ENCODE assay signal across 8 cellular contexts in the genomic region with DNA sequence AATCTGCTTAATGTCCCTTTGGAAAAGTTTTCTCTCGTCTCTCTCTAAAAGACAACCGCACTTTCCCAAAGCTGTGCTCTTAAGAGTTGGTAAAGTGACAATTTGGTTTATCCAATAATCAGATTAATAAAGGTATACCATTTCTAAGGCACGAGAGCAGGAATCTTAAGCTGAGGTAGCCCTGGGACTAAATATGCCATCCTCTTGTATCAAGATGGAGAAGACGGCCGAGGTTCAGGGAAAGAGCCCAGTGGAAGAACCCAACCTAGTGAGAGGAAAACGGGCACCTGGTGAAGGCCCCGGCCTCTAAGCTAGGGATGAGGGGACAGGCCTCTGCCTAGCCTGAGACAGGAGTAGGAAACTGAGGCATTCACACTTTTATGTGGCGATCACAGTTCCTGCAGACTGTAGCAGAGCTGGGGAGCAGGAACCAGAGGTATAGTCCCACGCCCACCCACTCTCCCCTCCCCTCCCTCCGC. TPM values are rescaled to one million over a fixed set of nuclear protein-coding genes. Genes with fewer than 3 reads are reported as not detected.
A peak's percentile ranks its signal among the peaks of the same experiment; 100 is the strongest.
DNase-seq lines count a peak whose midpoint lies in the region; ATAC-seq and TF ChIP-seq lines count a peak whose summit lies in the region.

No MANE protein-coding gene starts in this region.

- 30 to 33% methylated on average over 10 of the region's 10 CpGs for WGBS in aorta, 2 donors

- peak overlapping the region; percentile 59 to 98 (median 96) for H3K27ac Mint-ChIP-seq in naive thymus-derived CD4-positive, alpha-beta T cell

- ATAC-seq in naive thymus-derived CD4-positive, alpha-beta T cell, result no peak
- ATAC-seq in aorta (ENCODE audit: low FRiP score), result no peak

- CTCF ChIA-PET in naive thymus-derived CD4-positive, alpha-beta T cell (lab: Charles Lee), result interaction anchor here (1.7 kb wide), 1 partner anchor 73 kb away, joined by 3 read pairs; no protein-coding TSS in a partner anchor

- H3K27me3 ChIP-seq in BE2C (no peaks in the 10 kb centered on the region), HUES48 (ENCODE audit: control insufficient read depth, insufficient read depth, low read length) (no peaks in the 10 kb centered on the region), aorta (ENCODE audit: control insufficient read depth in 1 of 2, insufficient read depth in 2 of 2, low read length in 1 of 2) (no peaks in the 10 kb centered on the region)
- H3K27me3 ChIP-seq in naive thymus-derived CD4-positive, alpha-beta T cell (ENCODE audit: control insufficient read depth in 2 of 2, insufficient read depth in 2 of 2, low read length in 2 of 2), result no peaks in the 10 kb centered on the region

- intact Hi-C loops in naive thymus-derived CD4-positive, alpha-beta T cell (cut with micrococcal nuclease), result loop anchor here (1.0 to 10.0 kb wide), 18 partner anchors 37 to 1191 kb away; a partner anchor contains a TSS
- intact Hi-C loops in aorta (cut with DNase I), result loop anchor here in 1 of 2 donors (5.0 kb wide), 1 partner anchor 101 kb away; a partner anchor contains a TSS

- peaks cover 28 to 42% (median 38%) of the 10 kb centered on the region in 7 donors for H3K4me1 Mint-ChIP-seq in naive thymus-derived CD4-positive, alpha-beta T cell

- H3K4me1 ChIP-seq in BE2C (no peaks in the 10 kb centered on the region; the same call in 1 of the 2 replicates), HUES48 (ENCODE audit: control insufficient read depth, insufficient read depth, low read length) (peaks cover 13% of the 10 kb centered on the region; the same call in 1 of the 2 replicates), aorta (ENCODE audit: control insufficient read depth in 1 of 2, insufficient read depth in 2 of 2, low read length in 2 of 2) (peaks cover 0 to 9% of the 10 kb centered on the region in 2 donors)
- peaks cover 17 to 27% of the 10 kb centered on the region in 2 donors for H3K4me1 ChIP-seq in naive thymus-derived CD4-positive, alpha-beta T cell (ENCODE audit: control insufficient read depth in 2 of 2, insufficient read depth in 2 of 2, low read length in 2 of 2)

- H3K9me3 ChIP-seq in BE2C (no peaks in the 10 kb centered on the region), HUES48 (ENCODE audit: control insufficient read depth, insufficient read depth, low read length) (no peaks in the 10 kb centered on the region), aorta (ENCODE audit: control insufficient read depth, low read length) (no peaks in the 10 kb centered on the region)
- H3K9me3 ChIP-seq in naive thymus-derived CD4-positive, alpha-beta T cell (ENCODE audit: control insufficient read depth in 2 of 3, low read length in 3 of 3), result no peaks in the 10 kb centered on the region

- peak overlapping the region; percentile 94 to 100 (median 98) for H3K4me3 Mint-ChIP-seq in naive thymus-derived CD4-positive, alpha-beta T cell

- POLR2A ChIA-PET in naive thymus-derived CD4-positive, alpha-beta T cell (lab: Charles Lee), result interaction anchor here (0.7 to 2.1 kb wide), 11 partner anchors 9 to 567 kb away, joined by 3 to 31 read pairs (median 4); a partner anchor contains a TSS

- H3K9ac ChIP-seq in HUES48 (ENCODE audit: low read depth, low read length), result peak overlapping the region; percentile 3; the same call in 1 of the 2 replicates

- H3K36me3 Mint-ChIP-seq in naive thymus-derived CD4-positive, alpha-beta T cell, result peaks cover under 1 to 17% (median 6%) of the 10 kb centered on the region in 5 donors

- H3K36me3 ChIP-seq in BE2C (peaks cover 24% of the 10 kb centered on the region), HUES48 (ENCODE audit: control insufficient read depth, insufficient read depth, low read length) (no peaks in the 10 kb centered on the region; the same call in 1 of the 2 replicates), aorta (ENCODE audit: control insufficient read depth in 1 of 2, insufficient read depth in 2 of 2, low read length in 1 of 2) (no peaks in the 10 kb centered on the region)
- peaks cover 0 to 4% (median 0%) of the 10 kb centered on the region in 3 experiments for H3K36me3 ChIP-seq in naive thymus-derived CD4-positive, alpha-beta T cell (ENCODE audit: control insufficient read depth in 2 of 3, insufficient read depth in 3 of 3, low read length in 3 of 3)

- H3K27ac ChIP-seq in HUES48 (ENCODE audit: low read depth, low read length) (peak overlapping the region; percentile 83), aorta (ENCODE audit: low read depth in 1 of 2, low read length in 2 of 2) (peak overlapping the region in 1 of 2 donors; percentile 71)
- H3K27ac ChIP-seq in naive thymus-derived CD4-positive, alpha-beta T cell (ENCODE audit: low read depth, low read length), result peak overlapping the region; percentile 85

- H3K9me3 Mint-ChIP-seq in naive thymus-derived CD4-positive, alpha-beta T cell, result no peaks in the 10 kb centered on the region

- peaks cover 0 to 4% (median 0%) of the 10 kb centered on the region in 5 donors for H3K27me3 Mint-ChIP-seq in naive thymus-derived CD4-positive, alpha-beta T cell

- H3K4me3 ChIP-seq in BE2C (ENCODE audit: low read depth, low read length) (peak overlapping the region; percentile 89), HUES48 (ENCODE audit: low read depth, low read length) (peak overlapping the region; percentile 93), cardiac fibroblast (replicated peaks in 1 of 2; ENCODE audit: low read depth in 2 of 2, low read length in 2 of 2) (peak overlapping the region; percentile 30 to 95), aorta (ENCODE audit: low read length in 2 of 2) (peak overlapping the region in 1 of 2 donors; percentile 16)
- H3K4me3 ChIP-seq in naive thymus-derived CD4-positive, alpha-beta T cell (ENCODE audit: low read length), result peak overlapping the region; percentile 97

- no peak for TF ChIP-seq CTCF in BE2C (IDR thresholded peaks at IDR 0.05; ENCODE audit: low read depth, low read length)
- TF ChIP-seq CTCF in cardiac fibroblast (IDR thresholded peaks at IDR 0.05; ENCODE audit: low read depth, low read length), result no peak
- no peak for TF ChIP-seq CTCF in GM10266 (IDR thresholded peaks at IDR 0.05; ENCODE audit: control insufficient read depth, insufficient read depth, low read depth, missing control alignments)

- no peak for DNase-seq in BE2C
- no peak for DNase-seq in cardiac fibroblast (ENCODE audit: low read depth in 2 of 2)
- no peak for DNase-seq in naive thymus-derived CD4-positive, alpha-beta T cell
- DNase-seq in amygdala (lab: John Stamatoyannopoulos, UW), result no peak
- DNase-seq in activated CD8-positive, alpha-beta memory T cell treated with anti-CD3 and anti-CD28 coated beads for 24 hours, result no peak
- DNase-seq in aorta, result no peak
- DNase-seq in GM10266 (ENCODE audit: extremely low spot score), result no peak

RNA-seq across cellular contexts. Expression of a gene that starts 0.3 kb away (rescaled TPM):
- polyA plus RNA-seq in BE2C (2012; ENCODE audit: insufficient read depth, insufficient read length, low read depth), result 865 TPM
- 100 to 1,000 TPM; 110 to 173 (median 135) TPM for total RNA-seq in naive thymus-derived CD4-positive, alpha-beta T cell
- polyA plus RNA-seq in naive thymus-derived CD4-positive, alpha-beta T cell, result 100 to 1,000 TPM; 134 to 179 TPM
- 100 to 1,000 TPM; 116 to 117 TPM for total RNA-seq in aorta
- 100 to 1,000 TPM; 109 to 159 TPM for polyA plus RNA-seq in aorta

RNA-seq across cellular contexts. Expression of a gene that starts 36.0 kb away (rescaled TPM):
- 39.5 TPM for polyA plus RNA-seq in BE2C (2012; ENCODE audit: insufficient read depth, insufficient read length, low read depth)
- total RNA-seq in naive thymus-derived CD4-positive, alpha-beta T cell, result 1 to 10 TPM; 3.0 to 6.4 (median 3.2) TPM
- polyA plus RNA-seq in naive thymus-derived CD4-positive, alpha-beta T cell, result 1 to 10 TPM in 1 of 2 donors, under 1 TPM in 1; 0.17 to 1.3 TPM
- 1 to 10 TPM; 1.6 to 4.2 TPM for total RNA-seq in aorta
- 1 to 10 TPM in 1 of 2 donors, under 1 TPM in 1; 0.38 to 2.1 TPM for polyA plus RNA-seq in aorta
